8 cellular contexts compared by ENCODE assay signal in genomic region chr6:156782691-156783320, GRCh38. TPM values are rescaled to one million over a fixed set of nuclear protein-coding genes. Genes with fewer than 3 reads are reported as not detected.
DNase-seq lines count a peak whose midpoint lies in the region; ATAC-seq and TF ChIP-seq lines count a peak whose summit lies in the region.

No MANE protein-coding gene starts in this region.

- H3K27ac ChIP-seq in Panc1 (ENCODE audit: low read length) (peak overlapping the region; percentile 95), epithelial cell of prostate (peak overlapping the region; percentile 95), gastrocnemius medialis (peak overlapping the region; percentile 87 to 98 (median 92))

- TF ChIP-seq POLR2A in gastrocnemius medialis (IDR thresholded peaks at IDR 0.05), result no peak

- in situ Hi-C loops in Panc1 (cut with HindIII; ENCODE audit: low pct_unique_long_range_greater_than_20kb, low sequenced_read_pairs) (no loop called here), gastrocnemius medialis (cut with MboI; ENCODE audit: low sequenced_read_pairs in 4 of 4) (loop anchor here (5.0 to 25.0 kb wide), 7 partner anchors 98 to 1471 kb away; partner anchors contain the start of gene TFB1M (in 1 of the 4)), GM13976 (cut with MboI; ENCODE audit: low sequenced_read_pairs, unreplicated experiment) (loop anchor here (10.0 kb wide), 1 partner anchor 242 kb away; no protein-coding TSS in a partner anchor)

- H3K36me3 ChIP-seq in GM06990 (ENCODE audit: control insufficient read depth, insufficient read depth, low read length), result no peaks in the 10 kb centered on the region
- H3K36me3 ChIP-seq in Panc1 (ENCODE audit: control insufficient read depth, insufficient read depth, low read length), result peaks cover 3% of the 10 kb centered on the region
- H3K36me3 ChIP-seq in gastrocnemius medialis, result no peaks in the 10 kb centered on the region

- H3K9me3 ChIP-seq in Panc1 (ENCODE audit: control insufficient read depth, insufficient read depth, low read depth, low read length) (no peaks in the 10 kb centered on the region), gastrocnemius medialis (no peaks in the 10 kb centered on the region)

- H3K4me3 ChIP-seq in GM06990 (replicated peaks; ENCODE audit: low read depth, low read length) (peak overlapping the region; percentile 74), Panc1 (ENCODE audit: low read depth in 2 of 2, low read length in 2 of 2) (peak overlapping the region; percentile 41 to 91; a peak in 3 of 4 replicates), gastrocnemius medialis (peak overlapping the region; percentile 57 to 89 (median 81))

- intact Hi-C loops in Panc1 (cut with micrococcal nuclease; ENCODE audit: unreplicated experiment) (loop anchor here (5.0 to 10.0 kb wide), 3 partner anchors 218 to 1456 kb away; no protein-coding TSS in a partner anchor), gastrocnemius medialis (cut with DNase I; ENCODE audit: low total_unique reads) (loop anchor here (5.0 kb wide), 1 partner anchor 44 kb away; no protein-coding TSS in a partner anchor)

- H3K27me3 ChIP-seq in GM06990 (replicated peaks; ENCODE audit: control insufficient read depth, insufficient read depth, low read length) (no peaks in the 10 kb centered on the region), Panc1 (ENCODE audit: control insufficient read depth, insufficient read depth, low read length) (no peaks in the 10 kb centered on the region), gastrocnemius medialis (no peaks in the 10 kb centered on the region)

- POLR2A ChIA-PET in Panc1 (lab: Charles Lee), result interaction anchor here (0.7 kb wide), 1 partner anchor 471 kb away, joined by 7 read pairs; no protein-coding TSS in a partner anchor

- no peak for DNase-seq in GM06990 (ENCODE audit: extremely low read depth, insufficient read length)
- no peak for DNase-seq in Panc1 (ENCODE audit: low read depth, low spot score)
- DNase-seq in epithelial cell of prostate (ENCODE audit: low read depth, low spot score), result no peak
- DNase-seq in gastrocnemius medialis, result no peak
- no peak for DNase-seq in GM13976 (ENCODE audit: low spot score)
- DNase-seq in activated gamma-delta T cell treated with Interleukin-2 at 50 U/mL for 16 hours, result no peak
- DNase-seq in amniotic stem cell (lab: John Stamatoyannopoulos, UW), result no peak

- CTCF ChIA-PET in Panc1 (lab: Charles Lee), result interaction anchor here (0.5 kb wide), 1 partner anchor 1977 kb away, joined by 4 read pairs; no protein-coding TSS in a partner anchor

- TF ChIP-seq CTCF in GM06990 (IDR thresholded peaks at IDR 0.05; ENCODE audit: insufficient read depth, low read length, poor library complexity, severe bottlenecking) (no peak), Panc1 (IDR thresholded peaks at IDR 0.05) (no peak), gastrocnemius medialis (IDR thresholded peaks at IDR 0.05 in 4 of 5, conservative IDR thresholded peaks at IDR 0.05 in 1 of 5) (no peak), GM13976 (IDR thresholded peaks at IDR 0.05; ENCODE audit: borderline replicate concordance, control extremely low read depth, extremely low read depth, insufficient read depth, missing control alignments) (no peak)

- no peak for ATAC-seq in Panc1
- no peak for ATAC-seq in gastrocnemius medialis
- no peak for ATAC-seq in GM21717 (IDR thresholded peaks at IDR 0.05; ENCODE audit: unreplicated experiment)

- no TSS peak for BruUV-seq in Panc1 (replicated peaks; lab: Mats Ljungman, UMichigan)

- H3K4me1 ChIP-seq in Panc1 (ENCODE audit: control insufficient read depth, insufficient read depth, low read length) (peaks cover 49% of the 10 kb centered on the region; the same call in 1 of the 2 replicates), gastrocnemius medialis (peaks cover 55 to 65% of the 10 kb centered on the region in 2 donors)

RNA-seq across cellular contexts. Expression of gene ARID1B, which starts 5.6 kb away (rescaled TPM):
- total RNA-seq in Panc1 (2021; ENCODE audit: unreplicated experiment), result 91.7 TPM
- 53.4 TPM for polyA plus RNA-seq in Panc1 (2012; ENCODE audit: insufficient read length)
- total RNA-seq in gastrocnemius medialis, result 10 to 100 TPM; 54.9 to 75.3 (median 62.0) TPM
